26 cellular contexts compared by ENCODE assay signal in genomic region chr6:38470548-38470947, GRCh38.
"Had no signal": no experiment of that assay in that cellular context is flagged by ENCODE, and none has a peak within 500 bp of the region (broad histone marks: within the 10 kb centered on the region; RNA-seq: fewer than 3 reads in every experiment).

No MANE protein-coding gene starts in this region.

- DNase-seq: stimulated activated CD4-positive, alpha-beta T cell treated with anti-CD3 and anti-CD28 coated beads, Interleukin-2, amount 100 ng/mL, for 48 hours; stimulated activated CD4-positive, alpha-beta T cell treated with anti-CD3 and anti-CD28 coated beads, Interleukin-4, amount 100 ng/mL, for 1 hour; stimulated activated CD4-positive, alpha-beta T cell treated with anti-CD3 and anti-CD28 coated beads, Interleukin-4, amount 100 ng/mL, for 24 hours; stimulated activated CD4-positive, alpha-beta T cell treated with anti-CD3 and anti-CD28 coated beads, Interleukin-4, amount 100 ng/mL, for 4 hours; stimulated activated CD8-positive, alpha-beta memory T cell treated with anti-CD3 and anti-CD28 coated beads, Interleukin-4, amount 100 ng/mL, for 48 hours; stimulated activated naive B cell treated with anti-CD40 and anti-IgM and Interleukin-4, amounts not matched to agents 10 μg/mL and 1 μg/mL and 100 μg/mL, for 72 hours; stimulated activated naive CD4-positive, alpha-beta T cell; stimulated activated naive CD4-positive, alpha-beta T cell treated with Interleukin-2 at 50 U/mL for 16 hours; stimulated activated naive CD8-positive, alpha-beta T cell treated with anti-CD3 and anti-CD28 coated beads, Interleukin-15, amount 100 ng/mL, for 72 hours; stimulated activated naive CD8-positive, alpha-beta T cell treated with anti-CD3 and anti-CD28 coated beads, Interleukin-15, Interleukin-2, amounts not matched to agents 100 U/mL and 50 U/mL, for 24 hours; stomach; substantia nigra; testis; thyroid gland; tibial artery; transverse colon; trophoblast cell; upper lobe of left lung; upper lobe of right lung; uterus had no signal

- H3K27ac ChIP-seq: stomach, suprapubic skin, testis, thoracic aorta, thyroid gland, tibial artery, tibial nerve, transverse colon, upper lobe of left lung, upper lobe of right lung, uterus, vagina had no signal

- H3K27me3 ChIP-seq: stomach, suprapubic skin, testis, thyroid gland, tibial artery, tibial nerve, transverse colon, upper lobe of left lung, upper lobe of right lung, uterus, vagina had no signal

- H3K4me3 ChIP-seq: stomach, suprapubic skin, testis, thoracic aorta, thyroid gland, tibial artery, tibial nerve, transverse colon, upper lobe of left lung, upper lobe of right lung, uterus, vagina had no signal

- ATAC-seq: stimulated activated effector memory CD8-positive, alpha-beta T cell treated with anti-CD3 and anti-CD28 coated beads, Interleukin-12 subunit alpha, Interleukin-12 subunit beta, amount 100 ng/mL, for 72 hours; stimulated activated memory B cell treated with anti-CD40 and anti-IgM and Interleukin-4, amounts not matched to agents 10 μg/mL and 1 μg/mL and 100 μg/mL, for 72 hours; stimulated activated naive B cell treated with anti-CD40 and anti-IgM and Interleukin-4, amounts not matched to agents 10 μg/mL and 1 μg/mL and 100 μg/mL, for 72 hours; stimulated activated naive CD8-positive, alpha-beta T cell treated with anti-CD3 and anti-CD28 coated beads, Interleukin-15, amount 100 ng/mL, for 72 hours; stimulated activated naive CD8-positive, alpha-beta T cell treated with anti-CD3 and anti-CD28 coated beads, Interleukin-15, Interleukin-2, amounts not matched to agents 100 U/mL and 50 U/mL, for 24 hours; upper lobe of right lung had no signal

- H3K4me1 ChIP-seq: stomach, suprapubic skin, testis, thyroid gland, tibial artery, tibial nerve, transverse colon, upper lobe of left lung, upper lobe of right lung, uterus, vagina had no signal

- H3K36me3 ChIP-seq: stomach, suprapubic skin, thoracic aorta, thyroid gland, tibial artery, tibial nerve, transverse colon, upper lobe of left lung, upper lobe of right lung, uterus, vagina had no signal

- H3K9me3 ChIP-seq: stomach, suprapubic skin, testis, thoracic aorta, thyroid gland, tibial artery, tibial nerve, transverse colon, upper lobe of left lung, upper lobe of right lung, uterus, vagina had no signal
